ENCODE assay signal across 6 cellular contexts in the genomic region with DNA sequence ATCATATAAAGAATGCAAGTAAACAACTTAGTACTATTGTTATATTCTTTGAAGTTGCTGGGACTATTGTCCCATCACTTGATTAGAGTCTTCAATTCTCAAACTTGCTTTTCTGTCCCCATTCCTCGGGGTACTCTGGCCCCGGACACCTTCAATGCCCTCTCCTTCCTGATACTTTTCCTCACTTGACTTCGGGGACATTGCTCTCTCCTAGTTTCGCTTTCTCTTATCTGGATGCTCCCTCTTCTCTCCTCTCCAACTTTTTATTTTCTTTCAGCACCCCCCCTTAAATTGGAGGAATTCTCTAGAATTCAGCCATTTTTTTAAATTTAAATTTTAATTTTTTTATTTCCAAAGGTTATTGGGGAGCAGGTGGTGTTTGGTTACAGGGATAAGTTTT.
"Had no signal": no experiment of that assay in that cellular context is flagged by ENCODE, and none has a peak within 500 bp of the region (broad histone marks: within the 10 kb centered on the region; RNA-seq: fewer than 3 reads in every experiment).

No MANE protein-coding gene starts in this region.

- ATAC-seq: K562 had no signal

- DNase-seq: KBM-7, KG1 had no signal

- H3K27ac ChIP-seq: HL-60, KMS-11 had no signal

- H3K4me2 ChIP-seq: KMS-11 had no signal

- FAIRE-seq: HTR-8/SVneo, K562 had no signal

- H3K4me3 ChIP-seq: K562 had no signal

- H3K9ac ChIP-seq: KMS-11 had no signal
